Comparison of ENCODE assay signal across 9 cellular contexts in genomic region chr12:3896851-3897351, GRCh38. TPM values are rescaled to one million over a fixed set of nuclear protein-coding genes. Genes with fewer than 3 reads are reported as not detected.
DNase-seq lines count a peak whose midpoint lies in the region; ATAC-seq and TF ChIP-seq lines count a peak whose summit lies in the region.
"Had no signal": no experiment of that assay in that cellular context is flagged by ENCODE, and none has a peak within 500 bp of the region (broad histone marks: within the 10 kb centered on the region; RNA-seq: fewer than 3 reads in every experiment).

No MANE protein-coding gene starts in this region.

- H3K9me3 ChIP-seq in right cardiac atrium (ENCODE audit: control insufficient read depth, low read length) (no peaks in the 10 kb centered on the region), suprapubic skin (no peaks in the 10 kb centered on the region)

- peak overlapping the region; percentile 64 to 75 for H3K4me3 Mint-ChIP-seq in activated T-cell treated with anti-CD3 and anti-CD28 coated beads, Interleukin-2, amount 50 U/mL, for 72 hours
- peak overlapping the region; percentile 51 for H3K4me3 Mint-ChIP-seq in activated CD4-positive, alpha-beta memory T cell treated with anti-CD3 and anti-CD28 coated beads, Interleukin-2, amount 10 ng/mL, durations not matched to agents 7 days and 5 days

- WGBS in right cardiac atrium = 54% methylated on average over 1 of the region's 1 CpG
- WGBS in suprapubic skin = 50% methylated on average over 1 of the region's 1 CpG

- H3K27ac Mint-ChIP-seq in activated T-cell treated with anti-CD3 and anti-CD28 coated beads, Interleukin-2, amount 50 U/mL, for 72 hours = peak overlapping the region; percentile 92
- H3K27ac Mint-ChIP-seq in activated CD4-positive, alpha-beta memory T cell treated with anti-CD3 and anti-CD28 coated beads, Interleukin-2, amount 10 ng/mL, durations not matched to agents 7 days and 5 days = peak overlapping the region; percentile 97

- intact Hi-C loops in right cardiac atrium (cut with DNase I) = loop anchor here in 1 of 4 donors (10.0 kb wide), 1 partner anchor 388 kb away; no protein-coding TSS in a partner anchor

- no peak for TF ChIP-seq EP300 in suprapubic skin (IDR thresholded peaks at IDR 0.05)

- H3K4me3 ChIP-seq in right cardiac atrium (ENCODE audit: low read length) = no peak overlapping the region
- no peak overlapping the region for H3K4me3 ChIP-seq in suprapubic skin

- ATAC-seq in activated T-cell treated with anti-CD3 and anti-CD28 coated beads, Interleukin-2, amount 50 U/mL, for 72 hours (replicated peaks in 1 of 2) = peak; percentile 37 to 72
- ATAC-seq in right cardiac atrium (peak; percentile 45 to 77), HG02610 (IDR thresholded peaks at IDR 0.05; ENCODE audit: unreplicated experiment) (no peak), GM18498 (IDR thresholded peaks at IDR 0.05; ENCODE audit: unreplicated experiment) (no peak)

- no peaks in the 10 kb centered on the region for H3K9me3 Mint-ChIP-seq in activated T-cell treated with anti-CD3 and anti-CD28 coated beads, Interleukin-2, amount 50 U/mL, for 72 hours
- no peaks in the 10 kb centered on the region for H3K9me3 Mint-ChIP-seq in activated CD4-positive, alpha-beta memory T cell treated with anti-CD3 and anti-CD28 coated beads, Interleukin-2, amount 10 ng/mL, durations not matched to agents 7 days and 5 days

- TF ChIP-seq CTCF in suprapubic skin (IDR thresholded peaks at IDR 0.05) = no peak

- H3K27ac ChIP-seq in right cardiac atrium (ENCODE audit: low read length) (no peak overlapping the region), suprapubic skin (peak overlapping the region; percentile 47)

- no peaks in the 10 kb centered on the region for H3K27me3 Mint-ChIP-seq in activated T-cell treated with anti-CD3 and anti-CD28 coated beads, Interleukin-2, amount 50 U/mL, for 72 hours (ENCODE audit: low read depth)
- H3K27me3 Mint-ChIP-seq in activated CD4-positive, alpha-beta memory T cell treated with anti-CD3 and anti-CD28 coated beads, Interleukin-2, amount 10 ng/mL, durations not matched to agents 7 days and 5 days = no peaks in the 10 kb centered on the region

- H3K4me1 ChIP-seq in right cardiac atrium (ENCODE audit: control insufficient read depth, insufficient read depth, low read length) (no peaks in the 10 kb centered on the region), suprapubic skin (peaks cover 17% of the 10 kb centered on the region)

- no peaks in the 10 kb centered on the region for H3K36me3 ChIP-seq in suprapubic skin

- no peak for TF ChIP-seq POLR2A in suprapubic skin (IDR thresholded peaks at IDR 0.05)

- DNase-seq in activated T-cell treated with anti-CD3 and anti-CD28 coated beads, Interleukin-2, amount 50 U/mL, for 72 hours = no peak
- DNase-seq in activated T-cell treated with anti-CD3 and anti-CD28 coated beads for 4 hours = no peak
- DNase-seq in activated CD4-positive, alpha-beta memory T cell treated with anti-CD3 and anti-CD28 coated beads, Interleukin-2, amount 10 ng/mL, durations not matched to agents 7 days and 5 days = no peak
- no peak for DNase-seq in right cardiac atrium
- DNase-seq in suprapubic skin (ENCODE audit: low spot score in 2 of 2) = no peak
- DNase-seq in activated CD8-positive, alpha-beta memory T cell treated with anti-CD3 and anti-CD28 coated beads, Interleukin-2, amount 50 U/mL, for 4 hours = no peak
- DNase-seq: T1000 had no signal

- no peaks in the 10 kb centered on the region for H3K27me3 ChIP-seq in right cardiac atrium (ENCODE audit: control insufficient read depth, insufficient read depth)
- peaks cover 5% of the 10 kb centered on the region for H3K27me3 ChIP-seq in suprapubic skin

- CTCF ChIA-PET in activated CD4-positive, alpha-beta memory T cell treated with anti-CD3 and anti-CD28 coated beads, Interleukin-2, amount 10 ng/mL, durations not matched to agents 7 days and 5 days (lab: Charles Lee) = interaction anchor here (0.7 to 5.1 kb wide), 9 partner anchors 12 to 380 kb away, joined by 3 to 52 read pairs (median 4); no protein-coding TSS in a partner anchor

- no peaks in the 10 kb centered on the region for H3K36me3 Mint-ChIP-seq in activated T-cell treated with anti-CD3 and anti-CD28 coated beads, Interleukin-2, amount 50 U/mL, for 72 hours (ENCODE audit: insufficient read depth in 2 of 2)
- no peaks in the 10 kb centered on the region for H3K36me3 Mint-ChIP-seq in activated CD4-positive, alpha-beta memory T cell treated with anti-CD3 and anti-CD28 coated beads, Interleukin-2, amount 10 ng/mL, durations not matched to agents 7 days and 5 days (ENCODE audit: low read depth)

- peaks cover 41% of the 10 kb centered on the region for H3K4me1 Mint-ChIP-seq in activated T-cell treated with anti-CD3 and anti-CD28 coated beads, Interleukin-2, amount 50 U/mL, for 72 hours (ENCODE audit: low read depth)
- peaks cover 37% of the 10 kb centered on the region for H3K4me1 Mint-ChIP-seq in activated CD4-positive, alpha-beta memory T cell treated with anti-CD3 and anti-CD28 coated beads, Interleukin-2, amount 10 ng/mL, durations not matched to agents 7 days and 5 days

- POLR2A ChIA-PET in activated CD4-positive, alpha-beta memory T cell treated with anti-CD3 and anti-CD28 coated beads, Interleukin-2, amount 10 ng/mL, durations not matched to agents 7 days and 5 days (lab: Charles Lee) = interaction anchor here (0.6 to 2.2 kb wide), 20 partner anchors 9 to 424 kb away, joined by 3 to 13 read pairs (median 4); partner anchors contain the start of genes CCND2, PARP11 and TIGAR

RNA-seq across cellular contexts. Expression of gene PARP11, which starts 23.7 kb away (rescaled TPM):
- 10 to 100 TPM; 30.7 to 39.5 TPM for total RNA-seq in activated T-cell treated with anti-CD3 and anti-CD28 coated beads, Interleukin-2, amount 50 U/mL, for 72 hours
- total RNA-seq in activated CD4-positive, alpha-beta memory T cell treated with anti-CD3 and anti-CD28 coated beads, Interleukin-2, amount 10 ng/mL, durations not matched to agents 7 days and 5 days = 10 to 100 TPM; 26.8 to 28.6 TPM
- total RNA-seq in right cardiac atrium = 1 to 10 TPM; 5.7 to 8.6 (median 6.6) TPM
- 2.2 TPM for polyA plus RNA-seq in right cardiac atrium
- total RNA-seq in suprapubic skin = 1 to 10 TPM; 2.3 to 5.8 (median 3.6) TPM

Comparison
In these comparisons a context has a peak if more than half of its experiments do, and no peak if none do; other contexts are left out.
1. ATAC-seq: peak in activated T-cell treated with anti-CD3 and anti-CD28 coated beads, Interleukin-2, amount 50 U/mL, for 72 hours (2 of 2) and right cardiac atrium (2 of 2); none in HG02610 (single experiment) and GM18498 (single experiment).